Comparison of ENCODE assay signal across 8 cellular contexts in the genomic region with DNA sequence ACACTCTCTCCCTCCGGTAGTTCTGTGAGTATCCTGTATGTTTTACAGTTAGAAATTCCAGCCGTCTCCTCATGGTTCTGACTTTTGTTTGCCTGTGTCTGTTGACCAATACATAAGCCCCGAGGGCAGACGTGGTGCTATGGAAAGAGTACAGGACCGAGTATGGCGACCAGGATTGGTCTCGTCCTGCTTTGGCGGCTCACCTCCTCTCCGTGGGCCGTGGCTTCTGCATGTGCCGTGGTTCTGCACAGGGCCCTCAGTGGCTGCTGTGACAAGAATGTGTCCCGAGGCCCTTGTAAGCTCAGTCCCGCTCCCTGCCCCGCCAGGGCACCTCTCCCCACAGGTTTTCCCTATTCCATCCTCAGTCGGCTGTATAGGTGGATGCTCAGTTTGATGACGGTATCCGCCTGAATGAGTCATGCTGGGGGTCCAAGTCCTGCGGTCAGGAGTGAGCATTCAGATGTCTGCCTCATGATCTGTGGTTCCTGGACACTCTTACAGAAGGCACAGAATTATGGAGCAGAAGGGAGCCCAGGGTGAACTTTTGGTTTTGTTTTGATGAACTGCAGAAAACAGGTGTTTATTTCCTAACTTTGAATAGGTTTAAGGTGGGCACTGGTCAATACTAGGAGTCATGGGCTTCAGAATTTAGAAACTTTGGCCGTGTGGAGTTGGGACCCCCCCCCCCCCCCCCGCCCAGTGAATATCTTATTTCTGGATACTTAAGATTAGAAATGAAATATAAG. TPM values are rescaled to one million over a fixed set of nuclear protein-coding genes. Genes with fewer than 3 reads are reported as not detected.
A peak's percentile ranks its signal among the peaks of the same experiment; 100 is the strongest.
DNase-seq lines count a peak whose midpoint lies in the region; ATAC-seq and TF ChIP-seq lines count a peak whose summit lies in the region.

No MANE protein-coding gene starts in this region.

- intact Hi-C loops in activated T-helper 1 cell treated with anti-CD3 and anti-CD28 coated beads, Interleukin-12 subunit alpha, Interleukin-12 subunit beta, Interleukin-2, Interleukin-4 antibody, amounts not matched to agents 30 ng/mL and 10 ng/mL and 1 ng/mL, durations not matched to agents 14 hours and 24 hours and 36 hours (cut with micrococcal nuclease) = loop anchor here (2.0 to 5.0 kb wide), 5 partner anchors 169 to 1037 kb away; a partner anchor contains a TSS

- no peaks in the 10 kb centered on the region for H3K9me3 ChIP-seq in iPS-18a (ENCODE audit: control insufficient read depth, low read depth, low read length)
- no peaks in the 10 kb centered on the region for H3K9me3 ChIP-seq in stomach smooth muscle (ENCODE audit: control insufficient read depth in 2 of 2, low read length in 2 of 2)

- H3K27me3 ChIP-seq in H7 (ENCODE audit: control insufficient read depth, insufficient read depth, low read length) (no peaks in the 10 kb centered on the region), iPS-18a (ENCODE audit: control insufficient read depth, insufficient read depth, low read length) (no peaks in the 10 kb centered on the region), stomach smooth muscle (ENCODE audit: control insufficient read depth in 1 of 2, insufficient read depth in 2 of 2, low read length in 2 of 2) (no peaks in the 10 kb centered on the region)

- peak overlapping the region; percentile 89 for H3K27ac Mint-ChIP-seq in activated T-helper 1 cell treated with anti-CD3 and anti-CD28 coated beads, Interleukin-12 subunit alpha, Interleukin-12 subunit beta, Interleukin-2, Interleukin-4 antibody, amounts not matched to agents 30 ng/mL and 10 ng/mL and 1 ng/mL, durations not matched to agents 14 hours and 24 hours and 36 hours

- H3K27ac ChIP-seq in 22Rv1 (peak overlapping the region; percentile 61), iPS-18a (ENCODE audit: low read length) (no peak overlapping the region), stomach smooth muscle (ENCODE audit: low read length) (no peak overlapping the region)

- peaks cover 2% of the 10 kb centered on the region for H3K36me3 Mint-ChIP-seq in activated T-helper 1 cell treated with anti-CD3 and anti-CD28 coated beads, Interleukin-12 subunit alpha, Interleukin-12 subunit beta, Interleukin-2, Interleukin-4 antibody, amounts not matched to agents 30 ng/mL and 10 ng/mL and 1 ng/mL, durations not matched to agents 14 hours and 24 hours and 36 hours (ENCODE audit: low read depth)

- H3K4me1 ChIP-seq in iPS-18a (ENCODE audit: control insufficient read depth, low read depth, low read length) = no peaks in the 10 kb centered on the region
- peaks cover 23% of the 10 kb centered on the region for H3K4me1 ChIP-seq in stomach smooth muscle (ENCODE audit: control insufficient read depth, insufficient read depth, low read length)

- peaks cover 23% of the 10 kb centered on the region for H3K4me1 Mint-ChIP-seq in activated T-helper 1 cell treated with anti-CD3 and anti-CD28 coated beads, Interleukin-12 subunit alpha, Interleukin-12 subunit beta, Interleukin-2, Interleukin-4 antibody, amounts not matched to agents 30 ng/mL and 10 ng/mL and 1 ng/mL, durations not matched to agents 14 hours and 24 hours and 36 hours (ENCODE audit: low read depth)

- peaks cover 2% of the 10 kb centered on the region for H3K27me3 Mint-ChIP-seq in activated T-helper 1 cell treated with anti-CD3 and anti-CD28 coated beads, Interleukin-12 subunit alpha, Interleukin-12 subunit beta, Interleukin-2, Interleukin-4 antibody, amounts not matched to agents 30 ng/mL and 10 ng/mL and 1 ng/mL, durations not matched to agents 14 hours and 24 hours and 36 hours (ENCODE audit: insufficient read depth)

- H3K4me3 Mint-ChIP-seq in activated T-helper 1 cell treated with anti-CD3 and anti-CD28 coated beads, Interleukin-12 subunit alpha, Interleukin-12 subunit beta, Interleukin-2, Interleukin-4 antibody, amounts not matched to agents 30 ng/mL and 10 ng/mL and 1 ng/mL, durations not matched to agents 14 hours and 24 hours and 36 hours = peak overlapping the region; percentile 98

- H3K36me3 ChIP-seq in H7 (replicated peaks; ENCODE audit: control insufficient read depth, insufficient read depth, low read length) (peaks cover 13% of the 10 kb centered on the region), iPS-18a (ENCODE audit: control insufficient read depth, low read depth, low read length) (peaks cover 24% of the 10 kb centered on the region), stomach smooth muscle (ENCODE audit: control insufficient read depth in 2 of 2, insufficient read depth in 2 of 2, low read length in 2 of 2) (peaks cover 18% of the 10 kb centered on the region in 2 donors)

- no peak for ATAC-seq in GM21526 (IDR thresholded peaks at IDR 0.05; ENCODE audit: low FRiP score, unreplicated experiment)
- ATAC-seq in HG03521 (IDR thresholded peaks at IDR 0.05; ENCODE audit: unreplicated experiment) = no peak

- DNase-seq in H7 = peak; percentile 70
- DNase-seq in activated T-helper 1 cell treated with anti-CD3 and anti-CD28 coated beads, Interleukin-12 subunit alpha, Interleukin-12 subunit beta, Interleukin-2, Interleukin-4 antibody, amounts not matched to agents 30 ng/mL and 10 ng/mL and 1 ng/mL, durations not matched to agents 14 hours and 24 hours and 36 hours (ENCODE audit: low spot score) = no peak
- no peak for DNase-seq in NCI-H1930 (lab: John Stamatoyannopoulos, UW)

- H3K9me3 Mint-ChIP-seq in activated T-helper 1 cell treated with anti-CD3 and anti-CD28 coated beads, Interleukin-12 subunit alpha, Interleukin-12 subunit beta, Interleukin-2, Interleukin-4 antibody, amounts not matched to agents 30 ng/mL and 10 ng/mL and 1 ng/mL, durations not matched to agents 14 hours and 24 hours and 36 hours = no peaks in the 10 kb centered on the region

- no peak for TF ChIP-seq CTCF in 22Rv1 (IDR thresholded peaks at IDR 0.05)

- H3K9ac ChIP-seq in iPS-18a (ENCODE audit: low read length) = peak overlapping the region; percentile 72
- peak overlapping the region; percentile 79 to 87 for H3K9ac ChIP-seq in stomach smooth muscle (ENCODE audit: low read length in 2 of 2)

- H3K4me3 ChIP-seq in H7 (ENCODE audit: insufficient read depth, low read depth, low read length) = peak overlapping the region; percentile 66
- peak overlapping the region; percentile 88 for H3K4me3 ChIP-seq in iPS-18a (ENCODE audit: low read length)
- H3K4me3 ChIP-seq in stomach smooth muscle (ENCODE audit: low read length in 2 of 2) = peak overlapping the region; percentile 81 to 89

RNA-seq across cellular contexts. Expression of a gene that starts 1.2 kb away (rescaled TPM):
- total RNA-seq in H7 (2014; rRNA removed; shearing (Covaris generic)) = 88.0 and 114 TPM in 2 replicates
- 102 and 107 TPM in 2 replicates for total RNA-seq in activated T-helper 1 cell treated with anti-CD3 and anti-CD28 coated beads, Interleukin-12 subunit alpha, Interleukin-12 subunit beta, Interleukin-2, Interleukin-4 antibody, amounts not matched to agents 30 ng/mL and 10 ng/mL and 1 ng/mL, durations not matched to agents 14 hours and 24 hours and 36 hours

RNA-seq across cellular contexts. Expression of a gene that starts 19.2 kb away (rescaled TPM):
- 0.17 and 0.70 TPM in 2 replicates for total RNA-seq in H7 (2014; rRNA removed; shearing (Covaris generic))
- not detected in 2 replicates for total RNA-seq in activated T-helper 1 cell treated with anti-CD3 and anti-CD28 coated beads, Interleukin-12 subunit alpha, Interleukin-12 subunit beta, Interleukin-2, Interleukin-4 antibody, amounts not matched to agents 30 ng/mL and 10 ng/mL and 1 ng/mL, durations not matched to agents 14 hours and 24 hours and 36 hours

RNA-seq across cellular contexts. Expression of a gene that starts 19.5 kb away (rescaled TPM):
- 3.0 and 4.8 TPM in 2 replicates for total RNA-seq in H7 (2014; rRNA removed; shearing (Covaris generic))
- not detected in 2 replicates for total RNA-seq in activated T-helper 1 cell treated with anti-CD3 and anti-CD28 coated beads, Interleukin-12 subunit alpha, Interleukin-12 subunit beta, Interleukin-2, Interleukin-4 antibody, amounts not matched to agents 30 ng/mL and 10 ng/mL and 1 ng/mL, durations not matched to agents 14 hours and 24 hours and 36 hours

RNA-seq across cellular contexts. Expression of a gene that starts 38.1 kb away (rescaled TPM):
- total RNA-seq in H7 (2014; rRNA removed; shearing (Covaris generic)) = 0.26 TPM in 1 of 2 replicates, not detected in the other
- not detected in 2 replicates for total RNA-seq in activated T-helper 1 cell treated with anti-CD3 and anti-CD28 coated beads, Interleukin-12 subunit alpha, Interleukin-12 subunit beta, Interleukin-2, Interleukin-4 antibody, amounts not matched to agents 30 ng/mL and 10 ng/mL and 1 ng/mL, durations not matched to agents 14 hours and 24 hours and 36 hours

RNA-seq across cellular contexts. Expression of a gene that starts 57.9 kb away (rescaled TPM):
- 32.6 and 36.0 TPM in 2 replicates for total RNA-seq in H7 (2014; rRNA removed; shearing (Covaris generic))
- 48.8 and 49.0 TPM in 2 replicates for total RNA-seq in activated T-helper 1 cell treated with anti-CD3 and anti-CD28 coated beads, Interleukin-12 subunit alpha, Interleukin-12 subunit beta, Interleukin-2, Interleukin-4 antibody, amounts not matched to agents 30 ng/mL and 10 ng/mL and 1 ng/mL, durations not matched to agents 14 hours and 24 hours and 36 hours
